1 cellular context compared by ENCODE assay signal in the genomic region with DNA sequence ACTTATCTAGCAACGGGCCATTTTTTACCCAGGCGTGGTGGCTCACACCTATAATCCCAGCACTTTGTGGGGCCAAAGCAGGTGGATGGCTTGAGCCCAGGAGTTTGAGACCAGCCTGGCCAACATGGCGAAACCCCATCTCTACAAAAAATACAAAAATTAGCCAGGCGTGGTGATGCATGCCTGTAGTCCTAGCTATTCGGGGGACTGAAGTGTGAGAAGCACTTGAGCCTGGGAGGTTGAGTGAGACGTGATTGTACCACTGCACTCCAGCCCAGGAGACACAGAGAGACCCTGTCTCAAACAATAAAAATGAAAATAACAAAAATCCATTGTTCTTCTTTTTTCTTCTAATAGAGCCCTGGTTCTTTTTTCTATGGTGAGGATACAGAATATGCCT. TPM values are rescaled to one million over a fixed set of nuclear protein-coding genes. Genes with fewer than 3 reads are reported as not detected.
"Had no signal": no experiment of that assay in that cellular context is flagged by ENCODE, and none has a peak within 500 bp of the region (broad histone marks: within the 10 kb centered on the region; RNA-seq: fewer than 3 reads in every experiment).

No MANE protein-coding gene starts in this region.

RNA-seq across cellular contexts. Expression of a gene that starts 7.5 kb away (rescaled TPM):
- total RNA-seq: HT-29 had no signal
